21 cellular contexts compared by ENCODE assay signal in the genomic region with DNA sequence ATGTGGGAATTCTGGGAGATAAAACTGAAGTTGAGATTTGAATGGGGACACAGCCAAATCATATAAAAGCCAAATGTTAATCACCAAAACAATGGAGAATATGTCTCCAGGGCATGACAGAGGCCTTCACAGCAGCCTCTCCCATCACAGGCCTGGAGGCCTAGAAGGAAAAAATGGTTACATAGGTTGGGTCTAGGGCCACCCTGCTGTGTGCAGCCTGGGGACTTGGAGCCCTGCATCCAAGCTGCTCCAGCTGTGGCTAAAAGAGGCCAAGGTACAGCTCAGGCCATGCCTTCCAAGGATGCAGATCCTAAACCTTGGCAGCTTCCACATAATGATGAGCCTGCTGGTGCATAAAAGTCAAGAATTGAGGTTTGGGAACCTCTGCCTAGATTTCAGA.
DNase-seq lines count a peak whose midpoint lies in the region; ATAC-seq and TF ChIP-seq lines count a peak whose summit lies in the region.
"Had no signal": no experiment of that assay in that cellular context is flagged by ENCODE, and none has a peak within 500 bp of the region (broad histone marks: within the 10 kb centered on the region; RNA-seq: fewer than 3 reads in every experiment).

No MANE protein-coding gene starts in this region.

- H3K9me3 Mint-ChIP-seq in HFFc6 (peaks cover 28% of the 10 kb centered on the region), natural killer cell (peaks cover 2% of the 10 kb centered on the region in 2 donors)
- H3K9me3 Mint-ChIP-seq in activated CD8-positive, alpha-beta memory T cell treated with anti-CD3 and anti-CD28 coated beads, Interleukin-2, amount 10 ng/mL, durations not matched to agents 7 days and 5 days (ENCODE audit: low read depth), result peaks cover 14% of the 10 kb centered on the region

- peaks cover 8% of the 10 kb centered on the region for H3K4me1 ChIP-seq in BLaER1
- no peaks in the 10 kb centered on the region for H3K4me1 ChIP-seq in HEK293 (ENCODE audit: control insufficient read depth, insufficient read depth, low read length)
- H3K4me1 ChIP-seq: Caco-2 had no signal

- no peaks in the 10 kb centered on the region for H3K27me3 ChIP-seq in BLaER1

- H3K27ac ChIP-seq in BLaER1, result no peak overlapping the region
- no peak overlapping the region for H3K27ac ChIP-seq in HEK293 (ENCODE audit: extremely low read depth, low read depth, low read length)
- H3K27ac ChIP-seq: C4-2B had no signal

- H3K4me3 Mint-ChIP-seq in HFFc6, result no peak overlapping the region
- no peak overlapping the region for H3K4me3 Mint-ChIP-seq in natural killer cell
- H3K4me3 Mint-ChIP-seq in activated CD8-positive, alpha-beta memory T cell treated with anti-CD3 and anti-CD28 coated beads, Interleukin-2, amount 10 ng/mL, durations not matched to agents 7 days and 5 days, result no peak overlapping the region
- H3K4me3 Mint-ChIP-seq: B cell; CD4-positive, alpha-beta T cell; CD8-positive, alpha-beta T cell had no signal

- H3K27me3 Mint-ChIP-seq in HFFc6 (ENCODE audit: insufficient read depth) (no peaks in the 10 kb centered on the region), natural killer cell (ENCODE audit: low read depth in 2 of 2) (no peaks in the 10 kb centered on the region)
- no peaks in the 10 kb centered on the region for H3K27me3 Mint-ChIP-seq in activated CD8-positive, alpha-beta memory T cell treated with anti-CD3 and anti-CD28 coated beads, Interleukin-2, amount 10 ng/mL, durations not matched to agents 7 days and 5 days
- H3K27me3 Mint-ChIP-seq: B cell; CD4-positive, alpha-beta T cell had no signal

- H3K36me3 Mint-ChIP-seq in HFFc6 (ENCODE audit: low read depth), result no peaks in the 10 kb centered on the region
- peaks cover 15% of the 10 kb centered on the region for H3K36me3 Mint-ChIP-seq in natural killer cell
- H3K36me3 Mint-ChIP-seq in activated CD8-positive, alpha-beta memory T cell treated with anti-CD3 and anti-CD28 coated beads, Interleukin-2, amount 10 ng/mL, durations not matched to agents 7 days and 5 days, result peaks cover 9% of the 10 kb centered on the region

- H3K4me3 ChIP-seq in BLaER1 (peak overlapping the region; percentile 23; the same call in 1 of the 2 replicates), HEK293 (ENCODE audit: low read depth, low read length) (no peak overlapping the region), iPS-18c (ENCODE audit: insufficient read depth, low read depth, low read length) (peak overlapping the region; percentile 17; the same call in 1 of the 2 replicates)
- H3K4me3 ChIP-seq: GM12878 had no signal

- no peak overlapping the region for H3K9ac ChIP-seq in BLaER1

- H4K20me1 ChIP-seq in BLaER1, result no peaks in the 10 kb centered on the region

- no peak overlapping the region for H3K27ac Mint-ChIP-seq in HFFc6
- no peak overlapping the region for H3K27ac Mint-ChIP-seq in natural killer cell
- no peak overlapping the region for H3K27ac Mint-ChIP-seq in activated CD8-positive, alpha-beta memory T cell treated with anti-CD3 and anti-CD28 coated beads, Interleukin-2, amount 10 ng/mL, durations not matched to agents 7 days and 5 days
- H3K27ac Mint-ChIP-seq: B cell; CD4-positive, alpha-beta T cell; CD8-positive, alpha-beta T cell had no signal

- TF ChIP-seq CTCF in HEK293 (tag by site-specific recombination; IDR thresholded peaks at IDR 0.05), result no peak
- TF ChIP-seq CTCF in HFFc6 (IDR thresholded peaks at IDR 0.05), result no peak
- TF ChIP-seq CTCF in natural killer cell (IDR thresholded peaks at IDR 0.05), result no peak

- H3K36me3 ChIP-seq in BLaER1, result peaks cover 21% of the 10 kb centered on the region
- no peaks in the 10 kb centered on the region for H3K36me3 ChIP-seq in HEK293 (ENCODE audit: control insufficient read depth in 2 of 2, insufficient read depth in 1 of 2, low read length in 2 of 2)

- H3K9me3 ChIP-seq in BLaER1 (peaks cover 35% of the 10 kb centered on the region), HEK293 (ENCODE audit: control insufficient read depth, insufficient read depth, low read depth, low read length) (no peaks in the 10 kb centered on the region), iPS-18c (ENCODE audit: control insufficient read depth, insufficient read depth, low read length) (peaks cover 9% of the 10 kb centered on the region)

- intact Hi-C loops in natural killer cell (cut with micrococcal nuclease), result no loop called here

- no peaks in the 10 kb centered on the region for H3K4me1 Mint-ChIP-seq in HFFc6 (ENCODE audit: low read depth)
- peaks cover 24 to 40% of the 10 kb centered on the region in 2 donors for H3K4me1 Mint-ChIP-seq in natural killer cell
- no peaks in the 10 kb centered on the region for H3K4me1 Mint-ChIP-seq in activated CD8-positive, alpha-beta memory T cell treated with anti-CD3 and anti-CD28 coated beads, Interleukin-2, amount 10 ng/mL, durations not matched to agents 7 days and 5 days

- DNase-seq in HFFc6 (no peak), natural killer cell (no peak)
- no peak for DNase-seq in activated CD8-positive, alpha-beta memory T cell treated with anti-CD3 and anti-CD28 coated beads, Interleukin-2, amount 10 ng/mL, durations not matched to agents 7 days and 5 days
- DNase-seq: 8988T; AML-193; Caco-2; Calu3; CD4-positive, alpha-beta T cell; CD8-positive, alpha-beta T cell; DMS153; DMS53; DMS79; DND-41; EL; GDM1 had no signal

- H3K4me2 ChIP-seq in BLaER1, result no peak overlapping the region

- ATAC-seq in natural killer cell, result no peak
- no peak for ATAC-seq in activated CD8-positive, alpha-beta memory T cell treated with anti-CD3 and anti-CD28 coated beads, Interleukin-2, amount 10 ng/mL, durations not matched to agents 7 days and 5 days
- ATAC-seq: CD8-positive, alpha-beta T cell; GM12878 had no signal

- CTCF ChIA-PET in HEK293 (lab: Yijun Ruan, JAX), result no interaction called here
- CTCF ChIA-PET in activated CD8-positive, alpha-beta memory T cell treated with anti-CD3 and anti-CD28 coated beads, Interleukin-2, amount 10 ng/mL, durations not matched to agents 7 days and 5 days (lab: Charles Lee), result no interaction called here

- POLR2A ChIA-PET in HEK293 (lab: Yijun Ruan, JAX), result no interaction called here

TF ChIP-seq in HEK293, 187 proteins besides CTCF, POLR2A, EP300 and RAD21:
- peak; percentile 97 for TF ChIP-seq ZNF585B (tag by site-specific recombination; IDR thresholded peaks at IDR 0.05)
- peak; percentile 61; the same call in 1 of the 2 replicates for TF ChIP-seq TRIM28 (IDR thresholded peaks at IDR 0.05; ENCODE audit: borderline replicate concordance, low read length)
- TF ChIP-seq, protein P1, sequence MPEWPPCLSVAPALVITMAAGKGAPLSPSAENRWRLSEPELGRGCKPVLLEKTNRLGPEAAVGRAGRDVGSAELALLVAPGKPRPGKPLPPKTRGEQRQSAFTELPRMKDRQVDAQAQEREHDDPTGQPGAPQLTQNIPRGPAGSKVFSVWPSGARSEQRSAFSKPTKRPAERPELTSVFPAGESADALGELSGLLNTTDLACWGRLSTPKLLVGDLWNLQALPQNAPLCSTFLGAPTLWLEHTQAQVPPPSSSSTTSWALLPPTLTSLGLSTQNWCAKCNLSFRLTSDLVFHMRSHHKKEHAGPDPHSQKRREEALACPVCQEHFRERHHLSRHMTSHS (tag by site-specific recombination; IDR thresholded peaks at IDR 0.05), result no peak
- TF ChIP-seq, protein P2, sequence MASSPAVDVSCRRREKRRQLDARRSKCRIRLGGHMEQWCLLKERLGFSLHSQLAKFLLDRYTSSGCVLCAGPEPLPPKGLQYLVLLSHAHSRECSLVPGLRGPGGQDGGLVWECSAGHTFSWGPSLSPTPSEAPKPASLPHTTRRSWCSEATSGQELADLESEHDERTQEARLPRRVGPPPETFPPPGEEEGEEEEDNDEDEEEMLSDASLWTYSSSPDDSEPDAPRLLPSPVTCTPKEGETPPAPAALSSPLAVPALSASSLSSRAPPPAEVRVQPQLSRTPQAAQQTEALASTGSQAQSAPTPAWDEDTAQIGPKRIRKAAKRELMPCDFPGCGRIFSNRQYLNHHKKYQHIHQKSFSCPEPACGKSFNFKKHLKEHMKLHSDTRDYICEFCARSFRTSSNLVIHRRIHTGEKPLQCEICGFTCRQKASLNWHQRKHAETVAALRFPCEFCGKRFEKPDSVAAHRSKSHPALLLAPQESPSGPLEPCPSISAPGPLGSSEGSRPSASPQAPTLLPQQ (tag by site-specific recombination; IDR thresholded peaks at IDR 0.05), result no peak
- TF ChIP-seq SETDB1 (IDR thresholded peaks at IDR 0.05; ENCODE audit: insufficient read length, low read length), result peak; percentile 58
